31 cellular contexts compared by ENCODE assay signal in genomic region chr12:93352321-93352720, GRCh38.
"Had no signal": no experiment of that assay in that cellular context is flagged by ENCODE, and none has a peak within 500 bp of the region (broad histone marks: within the 10 kb centered on the region; RNA-seq: fewer than 3 reads in every experiment).

No MANE protein-coding gene starts in this region.

- H3K9me3 ChIP-seq: ascending aorta, breast epithelium, colonic mucosa had no signal

- H3K4me3 ChIP-seq: ascending aorta, breast epithelium, cardiac muscle cell, colonic mucosa had no signal

- ATAC-seq: activated naive CD4-positive, alpha-beta T cell treated with anti-CD3 and anti-CD28 coated beads, Interleukin-2, amount 50 U/mL, for 72 hours; activated T-cell treated with anti-CD3 and anti-CD28 coated beads, Interleukin-2, amount 50 U/mL, for 72 hours; esophagus mucosa; T-helper 17 cell; WTC11 had no signal

- H3K27me3 ChIP-seq: ascending aorta, breast epithelium, cardiac muscle cell, colonic mucosa had no signal

- H3K4me1 ChIP-seq: breast epithelium, colonic mucosa had no signal

- H3K36me3 ChIP-seq: ascending aorta, breast epithelium, cardiac muscle cell, colonic mucosa had no signal

- H3K27ac ChIP-seq: ascending aorta, breast epithelium, cardiac muscle cell, colonic mucosa had no signal

- DNase-seq: activated CD4-positive, alpha-beta memory T cell treated with anti-CD3 and anti-CD28 coated beads, Interleukin-2, amount 10 ng/mL, durations not matched to agents 7 days and 5 days; activated CD4-positive, alpha-beta T cell treated with anti-CD3 and anti-CD28 coated beads for 1 hour; activated CD4-positive, alpha-beta T cell treated with anti-CD3 and anti-CD28 coated beads for 4 hours; activated CD4-positive, alpha-beta T cell treated with anti-CD3 and anti-CD28 coated beads, Interleukin-2, amount 10 ng/mL, durations not matched to agents 7 days and 5 days; activated CD4-positive, alpha-beta T cell treated with anti-CD3 and anti-CD28 coated beads, Interleukin-2, amount 50 U/mL, for 4 hours; activated CD8-positive, alpha-beta memory T cell treated with anti-CD3 and anti-CD28 coated beads, Interleukin-2, amount 50 U/mL, for 48 hours; activated gamma-delta T cell; activated naive CD4-positive, alpha-beta T cell; activated naive CD4-positive, alpha-beta T cell treated with anti-CD3 and anti-CD28 coated beads, Interleukin-2, amount 10 ng/mL, durations not matched to agents 7 days and 5 days; activated naive CD8-positive, alpha-beta T cell treated with anti-CD3 and anti-CD28 coated beads, Interleukin-2, amount 10 ng/mL, durations not matched to agents 7 days and 5 days; activated T-cell treated with anti-CD3 and anti-CD28 coated beads for 4 hours; activated T-cell treated with anti-CD3 and anti-CD28 coated beads, Interleukin-2, amount 50 U/mL, for 24 hours; activated T-cell treated with anti-CD3 and anti-CD28 coated beads, Interleukin-2, amount 50 U/mL, for 72 hours; central memory CD4-positive, alpha-beta T cell; cerebellar nuclear complex; colonic mucosa; effector CD8-positive, alpha-beta T cell; foreskin fibroblast; head of caudate nucleus; T-helper 1 cell; T-helper 17 cell; T1000 had no signal

- FAIRE-seq: endometrium, endothelial cell of umbilical vein, frontal cortex had no signal
